ENCODE assay signal across 1 cellular context in genomic region chr2:84551526-84551925, GRCh38. TPM values are rescaled to one million over a fixed set of nuclear protein-coding genes. Genes with fewer than 3 reads are reported as not detected.
"Had no signal": no experiment of that assay in that cellular context is flagged by ENCODE, and none has a peak within 500 bp of the region (broad histone marks: within the 10 kb centered on the region; RNA-seq: fewer than 3 reads in every experiment).

No MANE protein-coding gene starts in this region.

RNA-seq across cellular contexts. Expression of gene DNAH6, which starts 35.2 kb away (rescaled TPM):
- polyA plus RNA-seq: endothelial cell of umbilical vein had no signal
